In genomic region chr17:50661795-50662391, GRCh38 we compare ENCODE assay signal across 8 cellular contexts. TPM values are rescaled to one million over a fixed set of nuclear protein-coding genes. Genes with fewer than 3 reads are reported as not detected.
DNase-seq lines count a peak whose midpoint lies in the region; ATAC-seq and TF ChIP-seq lines count a peak whose summit lies in the region.

No MANE protein-coding gene starts in this region.

- intact Hi-C loops in adrenal gland (cut with DNase I), result no loop called here

- H3K9me3 Mint-ChIP-seq in activated CD8-positive, alpha-beta memory T cell treated with anti-CD3 and anti-CD28 coated beads, Interleukin-2, amount 10 ng/mL, durations not matched to agents 7 days and 5 days (ENCODE audit: low read depth), result no peaks in the 10 kb centered on the region

- no peaks in the 10 kb centered on the region for H3K27me3 Mint-ChIP-seq in activated CD8-positive, alpha-beta memory T cell treated with anti-CD3 and anti-CD28 coated beads, Interleukin-2, amount 10 ng/mL, durations not matched to agents 7 days and 5 days

- peak overlapping the region; percentile 75 for H3K27ac Mint-ChIP-seq in activated CD8-positive, alpha-beta memory T cell treated with anti-CD3 and anti-CD28 coated beads, Interleukin-2, amount 10 ng/mL, durations not matched to agents 7 days and 5 days

- H3K27me3 ChIP-seq in adrenal gland, result no peaks in the 10 kb centered on the region

- TF ChIP-seq CTCF in adrenal gland (IDR thresholded peaks at IDR 0.05), result no peak

- DNase-seq in activated CD8-positive, alpha-beta memory T cell treated with anti-CD3 and anti-CD28 coated beads, Interleukin-2, amount 10 ng/mL, durations not matched to agents 7 days and 5 days, result peak; percentile 65
- no peak for DNase-seq in activated CD8-positive, alpha-beta memory T cell treated with anti-CD3 and anti-CD28 coated beads for 24 hours
- DNase-seq in NCI-H510A (lab: John Stamatoyannopoulos, UW) (peak; percentile 63), adrenal gland (peak; percentile 81 to 95 (median 94)), iris pigment epithelial cell (ENCODE audit: low read depth) (peak; percentile 89)
- DNase-seq in stimulated activated CD8-positive, alpha-beta memory T cell treated with anti-CD3 and anti-CD28 coated beads, Interleukin-4, amount 100 ng/mL, for 48 hours, result peak; percentile 43

- H3K4me1 ChIP-seq in adrenal gland (replicated peaks in 1 of 2), result peaks cover 45 to 54% of the 10 kb centered on the region in 2 donors

- TF ChIP-seq POLR2A in adrenal gland (IDR thresholded peaks at IDR 0.05), result peak in 1 of 2 donors; percentile 31

- peak overlapping the region; percentile 70 to 96 (median 87) for H3K27ac ChIP-seq in adrenal gland

- CTCF ChIA-PET in activated CD8-positive, alpha-beta memory T cell treated with anti-CD3 and anti-CD28 coated beads, Interleukin-2, amount 10 ng/mL, durations not matched to agents 7 days and 5 days (lab: Charles Lee), result interaction anchor here (0.6 to 1.7 kb wide), 3 partner anchors 10 to 135 kb away, joined by 3 to 5 read pairs (median 4); no protein-coding TSS in a partner anchor

- 25 to 33% (median 27%) methylated on average over 9 of the region's 9 CpGs for WGBS in adrenal gland, 4 donors

- no peaks in the 10 kb centered on the region for H3K36me3 ChIP-seq in adrenal gland (replicated peaks in 1 of 2)

- H3K4me3 ChIP-seq in adrenal gland, result no peak overlapping the region

- peaks cover 14% of the 10 kb centered on the region for H3K4me1 Mint-ChIP-seq in activated CD8-positive, alpha-beta memory T cell treated with anti-CD3 and anti-CD28 coated beads, Interleukin-2, amount 10 ng/mL, durations not matched to agents 7 days and 5 days

- H3K36me3 Mint-ChIP-seq in activated CD8-positive, alpha-beta memory T cell treated with anti-CD3 and anti-CD28 coated beads, Interleukin-2, amount 10 ng/mL, durations not matched to agents 7 days and 5 days, result no peaks in the 10 kb centered on the region

- no peak overlapping the region for H3K4me3 Mint-ChIP-seq in activated CD8-positive, alpha-beta memory T cell treated with anti-CD3 and anti-CD28 coated beads, Interleukin-2, amount 10 ng/mL, durations not matched to agents 7 days and 5 days

- H3K9me3 ChIP-seq in adrenal gland (replicated peaks in 1 of 3), result no peaks in the 10 kb centered on the region

- ATAC-seq in activated CD8-positive, alpha-beta memory T cell treated with anti-CD3 and anti-CD28 coated beads, Interleukin-2, amount 10 ng/mL, durations not matched to agents 7 days and 5 days, result peak; percentile 78
- ATAC-seq in GM18498 (IDR thresholded peaks at IDR 0.05; ENCODE audit: unreplicated experiment) (no peak), GM18517 (IDR thresholded peaks at IDR 0.05; ENCODE audit: unreplicated experiment) (no peak)

RNA-seq across cellular contexts. Expression of gene ABCC3, which starts 27.2 kb away (rescaled TPM):
- not detected for total RNA-seq in activated CD8-positive, alpha-beta memory T cell treated with anti-CD3 and anti-CD28 coated beads, Interleukin-2, amount 10 ng/mL, durations not matched to agents 7 days and 5 days
- total RNA-seq in adrenal gland, result 100 to 1,000 TPM; 195 to 422 (median 262) TPM
- 100 to 1,000 TPM; 164 to 448 (median 414) TPM for polyA plus RNA-seq in adrenal gland

RNA-seq across cellular contexts. Expression of gene ANKRD40, which starts 45.8 kb away (rescaled TPM):
- 10 to 100 TPM; 30.5 to 39.3 TPM for total RNA-seq in activated CD8-positive, alpha-beta memory T cell treated with anti-CD3 and anti-CD28 coated beads, Interleukin-2, amount 10 ng/mL, durations not matched to agents 7 days and 5 days
- 10 to 100 TPM; 24.8 to 46.4 (median 41.5) TPM for total RNA-seq in adrenal gland
- polyA plus RNA-seq in adrenal gland, result 10 to 100 TPM; 14.9 to 37.0 (median 18.7) TPM

RNA-seq across cellular contexts. Expression of gene LUC7L3, which starts 57.5 kb away (rescaled TPM):
- total RNA-seq in activated CD8-positive, alpha-beta memory T cell treated with anti-CD3 and anti-CD28 coated beads, Interleukin-2, amount 10 ng/mL, durations not matched to agents 7 days and 5 days, result 100 to 1,000 TPM; 147 to 193 TPM
- total RNA-seq in adrenal gland, result 100 to 1,000 TPM in 1 of 8 donors, 10 to 100 TPM in 7; 16.1 to 142 (median 65.5) TPM
- 100 to 1,000 TPM in 2 of 3 donors, 10 to 100 TPM in 1; 95.4 to 248 (median 112) TPM for polyA plus RNA-seq in adrenal gland

Comparison
In these comparisons a context has a peak if more than half of its experiments do, and no peak if none do; other contexts are left out.
1. RNA of gene ABCC3, which starts 27.2 kb away (total RNA-seq): 195 to 422 TPM in adrenal gland; not detected in activated CD8-positive, alpha-beta memory T cell treated with anti-CD3 and anti-CD28 coated beads, Interleukin-2, amount 10 ng/mL, durations not matched to agents 7 days and 5 days; every median in the first group is over 100 times any median in the second.